1 cellular context compared by ENCODE assay signal in genomic region chr17:56774650-56775049, GRCh38.
TF ChIP-seq lines count a peak whose summit lies in the region.

No MANE protein-coding gene starts in this region.

TF ChIP-seq in GM12878, 131 proteins besides CTCF, POLR2A, EP300 and RAD21:
- TF ChIP-seq ZBTB40 (IDR thresholded peaks at IDR 0.05; ENCODE audit: borderline replicate concordance) (no peak), SIX5 (IDR thresholded peaks at IDR 0.05; ENCODE audit: low read depth, low read length, severe bottlenecking) (no peak), IRF5 (IDR thresholded peaks at IDR 0.05; ENCODE audit: borderline replicate concordance) (no peak), POLR2AphosphoS2 (IDR thresholded peaks at IDR 0.05; ENCODE audit: low read depth, low read length) (no peak), WRNIP1 (IDR thresholded peaks at IDR 0.05; ENCODE audit: borderline replicate concordance, low read depth, low read length) (no peak), JUND (IDR thresholded peaks at IDR 0.05; ENCODE audit: low read depth, low read length) (no peak), CREB1 (IDR thresholded peaks at IDR 0.05; ENCODE audit: low read depth) (no peak), TARDBP (IDR thresholded peaks at IDR 0.05; ENCODE audit: borderline replicate concordance) (no peak), NFIC (IDR thresholded peaks at IDR 0.05; ENCODE audit: low read depth, low read length) (no peak), CEBPZ (IDR thresholded peaks at IDR 0.05; ENCODE audit: low read depth, low read length) (no peak), GATAD2B (conservative IDR thresholded peaks at IDR 0.05; ENCODE audit: low read depth) (no peak), RFX5 (IDR thresholded peaks at IDR 0.05; ENCODE audit: low read depth, low read length) (no peak), YBX1 (IDR thresholded peaks at IDR 0.05) (no peak), SRF (IDR thresholded peaks at IDR 0.05; ENCODE audit: low read depth in 2 of 2, low read length in 2 of 2) (no peak), MEF2B (IDR thresholded peaks at IDR 0.05; ENCODE audit: partially characterized antibody, poor library complexity, severe bottlenecking) (no peak), HDAC2 (IDR thresholded peaks at IDR 0.05) (no peak), BCL3 (IDR thresholded peaks at IDR 0.05; ENCODE audit: borderline replicate concordance, insufficient read depth, low read depth, low read length, poor library complexity, severe bottlenecking) (no peak), ZNF207 (IDR thresholded peaks at IDR 0.05; ENCODE audit: borderline replicate concordance) (no peak), ATF2 (IDR thresholded peaks at IDR 0.05; ENCODE audit: low read length) (no peak)
